In genomic region chr22:30574095-30574981, GRCh38 we compare ENCODE assay signal across 10 cellular contexts. TPM values are rescaled to one million over a fixed set of nuclear protein-coding genes. Genes with fewer than 3 reads are reported as not detected.
A peak's percentile ranks its signal among the peaks of the same experiment; 100 is the strongest.
DNase-seq lines count a peak whose midpoint lies in the region; ATAC-seq and TF ChIP-seq lines count a peak whose summit lies in the region.
"Had no signal": no experiment of that assay in that cellular context is flagged by ENCODE, and none has a peak within 500 bp of the region (broad histone marks: within the 10 kb centered on the region; RNA-seq: fewer than 3 reads in every experiment).

Gene GAL3ST1 (minus strand): TSS chr22:30574665. CDS start chr22:30557392, 17,273 bp downstream.

- DNase-seq in Calu3 (peak; percentile 58), Peyer's patch (peak in 2 of 3 donors; percentile 72 to 85), progenitor cell of endocrine pancreas (ENCODE audit: low spot score, unreplicated experiment) (peak; percentile 34), T1000 (lab: John Stamatoyannopoulos, UW) (no peak), activated T-cell treated with anti-CD3 and anti-CD28 coated beads for 4 hours (no peak)
- DNase-seq: activated CD4-positive, alpha-beta T cell treated with anti-CD3 and anti-CD28 coated beads for 36 hours had no signal

- TF ChIP-seq POLR2A in Peyer's patch (IDR thresholded peaks at IDR 0.05), result peak in 1 of 2 donors; percentile 52

- TF ChIP-seq CTCF in Calu3 (IDR thresholded peaks at IDR 0.05; ENCODE audit: unreplicated experiment), result no peak
- TF ChIP-seq CTCF in Peyer's patch (IDR thresholded peaks at IDR 0.05), result no peak
- TF ChIP-seq CTCF in progenitor cell of endocrine pancreas (IDR thresholded peaks at IDR 0.05; ENCODE audit: unreplicated experiment), result no peak

- intact Hi-C loops in Calu3 (cut with micrococcal nuclease; ENCODE audit: unreplicated experiment), result no loop called here

- no TSS peak for BruUV-seq in Calu3 (replicated peaks; lab: Mats Ljungman, UMichigan)

- H3K4me1 Mint-ChIP-seq in Calu3 (ENCODE audit: low read depth, unreplicated experiment) (peaks cover 20% of the 10 kb centered on the region), progenitor cell of endocrine pancreas (ENCODE audit: low read depth) (peaks cover 17% of the 10 kb centered on the region)

- peaks cover 42% of the 10 kb centered on the region for H3K36me3 Mint-ChIP-seq in Calu3 (ENCODE audit: insufficient read depth, unreplicated experiment)
- H3K36me3 Mint-ChIP-seq in progenitor cell of endocrine pancreas (ENCODE audit: insufficient read depth), result peaks cover 11% of the 10 kb centered on the region

- H3K27me3 ChIP-seq in Peyer's patch, result no peaks in the 10 kb centered on the region
- no peaks in the 10 kb centered on the region for H3K27me3 ChIP-seq in iPS-18a (ENCODE audit: control insufficient read depth, insufficient read depth, low read length)

- H3K4me3 ChIP-seq in Peyer's patch (peak within 1 kb of the TSS in 3 of 4 donors; percentile 29 to 69 (median 62)), iPS-18a (ENCODE audit: low read length) (peak within 1 kb of the TSS; percentile 67)

- peaks cover 0 to 32% (median 2%) of the 10 kb centered on the region in 3 donors for H3K36me3 ChIP-seq in Peyer's patch
- peaks cover 37% of the 10 kb centered on the region for H3K36me3 ChIP-seq in iPS-18a (ENCODE audit: control insufficient read depth, low read depth, low read length)

- ATAC-seq in GM18502 (IDR thresholded peaks at IDR 0.05; ENCODE audit: poor library complexity, unreplicated experiment) (no peak), GM21786 (IDR thresholded peaks at IDR 0.05; ENCODE audit: unreplicated experiment) (no peak)

- H3K9ac ChIP-seq in iPS-18a (ENCODE audit: low read length), result peak within 1 kb of the TSS; percentile 32

- H3K27ac Mint-ChIP-seq in Calu3 (ENCODE audit: unreplicated experiment), result peak within 1 kb of the TSS; percentile 53
- H3K27ac Mint-ChIP-seq in progenitor cell of endocrine pancreas, result peak within 1 kb of the TSS; percentile 59
- H3K27ac Mint-ChIP-seq: activated CD4-positive, alpha-beta T cell treated with anti-CD3 and anti-CD28 coated beads for 36 hours had no signal

- H3K27ac ChIP-seq in Peyer's patch (peak within 1 kb of the TSS in 3 of 4 donors; percentile 75 to 97 (median 92)), iPS-18a (ENCODE audit: low read length) (no peak within 1 kb of the TSS)

- CTCF ChIA-PET in Calu3 (lab: Charles Lee), result interaction anchor here (0.6 kb wide), 1 partner anchor 11 kb away, joined by 3 read pairs; no protein-coding TSS in a partner anchor

- H3K4me1 ChIP-seq in Peyer's patch (peaks cover 0 to 36% (median 2%) of the 10 kb centered on the region in 4 donors), iPS-18a (ENCODE audit: control insufficient read depth, low read depth, low read length) (peaks cover 12% of the 10 kb centered on the region)

- H3K27me3 Mint-ChIP-seq in Calu3 (ENCODE audit: unreplicated experiment), result no peaks in the 10 kb centered on the region
- H3K27me3 Mint-ChIP-seq in progenitor cell of endocrine pancreas, result no peaks in the 10 kb centered on the region
- H3K27me3 Mint-ChIP-seq: activated CD4-positive, alpha-beta T cell treated with anti-CD3 and anti-CD28 coated beads for 36 hours had no signal

- no peaks in the 10 kb centered on the region for H3K9me3 ChIP-seq in Peyer's patch
- no peaks in the 10 kb centered on the region for H3K9me3 ChIP-seq in iPS-18a (ENCODE audit: control insufficient read depth, low read depth, low read length)

- H3K4me3 Mint-ChIP-seq in Calu3 (ENCODE audit: low read depth, unreplicated experiment), result peak within 1 kb of the TSS; percentile 58
- H3K4me3 Mint-ChIP-seq in progenitor cell of endocrine pancreas (ENCODE audit: low read depth), result peak within 1 kb of the TSS; percentile 82
- H3K4me3 Mint-ChIP-seq: activated CD4-positive, alpha-beta T cell treated with anti-CD3 and anti-CD28 coated beads for 36 hours had no signal

- H3K9me3 Mint-ChIP-seq in Calu3 (ENCODE audit: low read depth, unreplicated experiment) (no peaks in the 10 kb centered on the region), progenitor cell of endocrine pancreas (ENCODE audit: low read depth) (no peaks in the 10 kb centered on the region)

RNA-seq across cellular contexts. Expression of gene GAL3ST1, which starts in this region (rescaled TPM):
- total RNA-seq in Calu3 (2022) (6.5 and 8.2 TPM in 2 replicates), Peyer's patch (10 to 100 TPM; 19.0 to 98.5 (median 57.2) TPM), progenitor cell of endocrine pancreas (21.6 and 23.7 TPM in 2 replicates)
- total RNA-seq: activated CD4-positive, alpha-beta T cell treated with anti-CD3 and anti-CD28 coated beads for 36 hours; H4 had no signal

Comparison
In these comparisons a context has a peak if more than half of its experiments do, and no peak if none do; other contexts are left out.
1. DNase-seq: peak in Calu3 (single experiment), Peyer's patch (2 of 3) and progenitor cell of endocrine pancreas (single experiment); none in T1000 (single experiment) and activated T-cell treated with anti-CD3 and anti-CD28 coated beads for 4 hours (single experiment).